Comparison of ENCODE assay signal across 1 cellular context in genomic region chr22:23751441-23751996, GRCh38.
TF ChIP-seq lines count a peak whose summit lies in the region.

No MANE protein-coding gene starts in this region.

TF ChIP-seq in H1, 55 proteins besides CTCF, POLR2A, EP300 and RAD21:
- TF ChIP-seq, protein P1, sequence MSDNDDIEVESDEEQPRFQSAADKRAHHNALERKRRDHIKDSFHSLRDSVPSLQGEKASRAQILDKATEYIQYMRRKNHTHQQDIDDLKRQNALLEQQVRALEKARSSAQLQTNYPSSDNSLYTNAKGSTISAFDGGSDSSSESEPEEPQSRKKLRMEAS (IDR thresholded peaks at IDR 0.05): peak; percentile 42; the same call in 1 of the 2 replicates
- TF ChIP-seq E2F6 (IDR thresholded peaks at IDR 0.05) (peak; percentile 33; the same call in 1 of the 2 replicates), BRCA1 (IDR thresholded peaks at IDR 0.05; ENCODE audit: low read depth, low read length) (no peak), YY1 (IDR thresholded peaks at IDR 0.05; ENCODE audit: low read depth, low read length) (peak; percentile 77), TBP (IDR thresholded peaks at IDR 0.05; ENCODE audit: low read depth, low read length) (peak; percentile 93), TEAD4 (IDR thresholded peaks at IDR 0.05; ENCODE audit: low read depth, low read length) (peak; percentile 4; the same call in 1 of the 2 replicates), RBBP5 (IDR thresholded peaks at IDR 0.05; ENCODE audit: borderline replicate concordance, low read depth, low read length) (no peak; the same call in 1 of the 2 replicates), EGR1 (IDR thresholded peaks at IDR 0.05; ENCODE audit: borderline replicate concordance, low read depth, low read length) (peak; percentile 45; the same call in 1 of the 2 replicates)
